2 cellular contexts compared by ENCODE assay signal in the genomic region with DNA sequence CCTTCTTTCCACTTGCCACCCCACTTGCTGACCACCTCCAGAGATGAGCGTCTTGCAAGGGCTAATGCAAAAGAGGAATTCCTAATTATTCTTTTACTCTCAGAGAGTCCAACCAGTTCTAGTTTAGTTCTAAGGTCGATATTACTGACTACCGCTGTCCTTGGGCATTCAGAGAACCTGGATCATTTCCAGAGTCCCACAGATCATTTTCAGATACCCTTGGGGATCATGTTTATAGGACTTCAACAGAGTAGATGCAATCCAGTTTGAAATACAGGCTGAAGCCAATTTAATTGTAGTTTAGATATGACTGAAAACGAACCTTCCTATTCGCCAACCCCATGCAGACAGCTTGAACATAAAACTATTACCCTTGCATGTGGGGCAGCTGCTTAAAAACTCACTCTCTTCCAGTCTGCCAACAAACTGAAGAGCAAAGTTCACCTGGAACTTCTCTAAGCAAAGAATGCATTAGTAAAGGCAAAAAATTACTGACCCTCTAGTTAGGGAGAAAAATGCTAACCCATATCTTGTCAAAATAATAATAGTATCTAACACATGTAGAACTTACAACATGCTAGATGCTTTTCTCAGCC.
TF ChIP-seq lines count a peak whose summit lies in the region.

No MANE protein-coding gene starts in this region.

TF ChIP-seq in SK-N-SH, 30 proteins besides CTCF, POLR2A, EP300 and RAD21:
- TF ChIP-seq REST (IDR thresholded peaks at IDR 0.05; ENCODE audit: low read depth, low read length): no peak
- no peak for TF ChIP-seq SIN3A (IDR thresholded peaks at IDR 0.05; ENCODE audit: borderline replicate concordance, low read depth, low read length)
- no peak for TF ChIP-seq YY1 (IDR thresholded peaks at IDR 0.05; ENCODE audit: low read depth)
- no peak for TF ChIP-seq ELF1 (IDR thresholded peaks at IDR 0.05)
- no peak for TF ChIP-seq MEF2A (IDR thresholded peaks at IDR 0.05; ENCODE audit: borderline replicate concordance, low read depth)
- no peak for TF ChIP-seq GABPA (IDR thresholded peaks at IDR 0.05; ENCODE audit: low read depth)
- no peak for TF ChIP-seq TCF12 (IDR thresholded peaks at IDR 0.05)
- TF ChIP-seq RXRA (IDR thresholded peaks at IDR 0.05; ENCODE audit: borderline replicate concordance, low read depth): no peak
TF ChIP-seq in SK-N-SH: peak in this region for 0.

TF ChIP-seq in SK-N-SH treated with all-trans-retinoic acid at 6 μM for 48 hours, 23 proteins besides CTCF, POLR2A, EP300 and RAD21 (continued from another document):
- TF ChIP-seq ESRRG (CRISPR knock-in tag; IDR thresholded peaks at IDR 0.05) (no peak), GLIS3 (CRISPR knock-in tag; IDR thresholded peaks at IDR 0.05) (no peak), ZNF70 (CRISPR knock-in tag; IDR thresholded peaks at IDR 0.05) (no peak), TOX (CRISPR knock-in tag; IDR thresholded peaks at IDR 0.05; ENCODE audit: borderline replicate concordance) (no peak), TCF4 (CRISPR knock-in tag; IDR thresholded peaks at IDR 0.05; ENCODE audit: borderline replicate concordance) (no peak), OSR1 (CRISPR knock-in tag; IDR thresholded peaks at IDR 0.05) (no peak), ZNF8 (CRISPR knock-in tag; IDR thresholded peaks at IDR 0.05) (no peak), RARB (CRISPR knock-in tag; IDR thresholded peaks at IDR 0.05) (no peak), ARNTL (CRISPR knock-in tag; IDR thresholded peaks at IDR 0.05; ENCODE audit: borderline replicate concordance, low read depth) (no peak), CSDC2 (CRISPR knock-in tag; IDR thresholded peaks at IDR 0.05) (no peak), ZFP30 (CRISPR knock-in tag; IDR thresholded peaks at IDR 0.05) (no peak)
